Comparison of ENCODE assay signal across 16 cellular contexts in the genomic region with DNA sequence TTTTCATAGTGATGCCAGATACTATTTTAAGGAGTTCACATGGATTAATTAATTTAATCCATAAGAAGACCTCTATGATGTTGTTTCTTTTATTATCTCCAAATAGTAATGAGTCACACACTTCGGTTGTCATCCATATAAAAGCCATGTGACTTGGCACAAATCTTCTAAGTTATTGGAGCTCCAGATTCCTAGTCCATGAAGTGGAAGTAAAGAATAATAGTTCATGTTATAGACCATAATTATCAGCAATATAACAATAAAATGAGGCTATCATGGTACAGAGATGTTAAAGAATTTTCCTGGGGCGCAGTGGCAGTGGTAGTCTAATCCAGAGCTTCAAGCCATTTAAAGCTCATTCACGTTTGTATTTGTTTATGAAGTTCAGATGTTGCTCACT. TPM values are rescaled to one million over a fixed set of nuclear protein-coding genes. Genes with fewer than 3 reads are reported as not detected.
"Had no signal": no experiment of that assay in that cellular context is flagged by ENCODE, and none has a peak within 500 bp of the region (broad histone marks: within the 10 kb centered on the region; RNA-seq: fewer than 3 reads in every experiment).

No MANE protein-coding gene starts in this region.

RNA-seq across cellular contexts. Expression of a gene that starts 26.2 kb away (rescaled TPM):
- total RNA-seq: stomach, subcutaneous adipose tissue, suprapubic skin, temporal lobe, testis, thoracic aorta, thyroid gland, tibial nerve, transverse colon, upper lobe of left lung, upper lobe of right lung, ureter, urinary bladder, uterus, vagina had no signal
- polyA plus RNA-seq: stomach, thymus, urinary bladder had no signal
